10 cellular contexts compared by ENCODE assay signal in genomic region chr5:181051841-181052525, GRCh38. TPM values are rescaled to one million over a fixed set of nuclear protein-coding genes. Genes with fewer than 3 reads are reported as not detected.
A peak's percentile ranks its signal among the peaks of the same experiment; 100 is the strongest.
DNase-seq lines count a peak whose midpoint lies in the region; ATAC-seq, FAIRE-seq and TF ChIP-seq lines count a peak whose summit lies in the region.
"Had no signal": no experiment of that assay in that cellular context is flagged by ENCODE, and none has a peak within 500 bp of the region (broad histone marks: within the 10 kb centered on the region; RNA-seq: fewer than 3 reads in every experiment).

No MANE protein-coding gene starts in this region.

- intact Hi-C loops in activated CD4-positive, alpha-beta T cell treated with anti-CD3 and anti-CD28 coated beads, Interleukin-2, amount 10 ng/mL, durations not matched to agents 24 days and 14 days (cut with micrococcal nuclease), result loop anchor here (5.0 kb wide), 2 partner anchors 115 to 270 kb away; no protein-coding TSS in a partner anchor

- H4K91ac ChIP-seq in H1 (replicated peaks; ENCODE audit: insufficient read length, low read length), result no peak overlapping the region

- H3K4me2 ChIP-seq in OCI-LY1 (ENCODE audit: low read length), result peak overlapping the region; percentile 88
- peak overlapping the region; percentile 95 to 100 for H3K4me2 ChIP-seq in H1 (ENCODE audit: insufficient read depth in 1 of 2, low read depth in 2 of 2, low read length in 2 of 2)

- peaks cover 11% of the 10 kb centered on the region for H3K4me1 Mint-ChIP-seq in activated CD4-positive, alpha-beta T cell treated with anti-CD3 and anti-CD28 coated beads, Interleukin-2, amount 10 ng/mL, durations not matched to agents 24 days and 14 days
- peaks cover 21% of the 10 kb centered on the region for H3K4me1 Mint-ChIP-seq in stimulated activated effector memory CD8-positive, alpha-beta T cell treated with anti-CD3 and anti-CD28 coated beads, Interleukin-12 subunit alpha, Interleukin-12 subunit beta, amount 100 ng/mL, for 72 hours

- 48% methylated on average over 16 of the region's 16 CpGs; no CpG with 5 or more reads in 1 of the 2 experiments for WGBS in H1 (ENCODE audit: extremely low coverage in 1 of 2, insufficient coverage in 1 of 2, insufficient read length in 1 of 2, insufficient replicate concordance in 2 of 2, low coverage in 1 of 2, low lambda C conversion rate in 2 of 2, missing lambda C conversion rate in 1 of 2), 2 experiments

- no peak overlapping the region for H4K5ac ChIP-seq in H1 (ENCODE audit: insufficient read length, low read depth, low read length)

- H4K20me1 ChIP-seq in OCI-LY1 (ENCODE audit: insufficient read depth, low read length) (no peaks in the 10 kb centered on the region), H1 (replicated peaks in 1 of 2; ENCODE audit: control insufficient read depth in 1 of 2, insufficient read depth in 2 of 2, low read length in 2 of 2) (peaks cover 2 to 4% of the 10 kb centered on the region in 2 experiments)

- peak overlapping the region; percentile 96 for H3K27ac ChIP-seq in OCI-LY1 (ENCODE audit: low read depth, low read length, poor library complexity, severe bottlenecking)
- no peak overlapping the region for H3K27ac ChIP-seq in H1 (ENCODE audit: low read depth, low read length)
- H3K27ac ChIP-seq: gastroesophageal sphincter, tibial nerve had no signal

- peaks cover 2% of the 10 kb centered on the region for H3K36me3 Mint-ChIP-seq in activated CD4-positive, alpha-beta T cell treated with anti-CD3 and anti-CD28 coated beads, Interleukin-2, amount 10 ng/mL, durations not matched to agents 24 days and 14 days (ENCODE audit: low read depth)
- peaks cover 5% of the 10 kb centered on the region for H3K36me3 Mint-ChIP-seq in stimulated activated effector memory CD8-positive, alpha-beta T cell treated with anti-CD3 and anti-CD28 coated beads, Interleukin-12 subunit alpha, Interleukin-12 subunit beta, amount 100 ng/mL, for 72 hours

- peaks cover 67% of the 10 kb centered on the region for H3K4me1 ChIP-seq in OCI-LY1 (ENCODE audit: insufficient read depth, low read length, severe bottlenecking)
- peaks cover 3 to 16% (median 9%) of the 10 kb centered on the region in 4 experiments; a peak in 6 of 7 replicates for H3K4me1 ChIP-seq in H1 (replicated peaks in 1 of 4; ENCODE audit: control insufficient read depth in 3 of 4, insufficient read depth in 4 of 4, low read length in 3 of 4)

- POLR2A ChIA-PET in H1 (lab: Charles Lee; ENCODE audit: partially characterized antibody), result no interaction called here

- no peak overlapping the region for H2BK5ac ChIP-seq in H1 (ENCODE audit: low read depth, low read length)

- peak overlapping the region; percentile 67 for H3K4me3 Mint-ChIP-seq in activated CD4-positive, alpha-beta T cell treated with anti-CD3 and anti-CD28 coated beads, Interleukin-2, amount 10 ng/mL, durations not matched to agents 24 days and 14 days
- H3K4me3 Mint-ChIP-seq in stimulated activated effector memory CD8-positive, alpha-beta T cell treated with anti-CD3 and anti-CD28 coated beads, Interleukin-12 subunit alpha, Interleukin-12 subunit beta, amount 100 ng/mL, for 72 hours, result peak overlapping the region; percentile 54

- peak overlapping the region; percentile 85 for H3K4me3 ChIP-seq in OCI-LY1 (ENCODE audit: low read depth, low read length, poor library complexity, severe bottlenecking)
- H3K4me3 ChIP-seq in H1 (ENCODE audit: extremely low read depth in 1 of 4, insufficient read depth in 2 of 4, low read depth in 3 of 4, low read length in 4 of 4), result peak overlapping the region; percentile 38 to 85 (median 62)

- H3K14ac ChIP-seq in H1 (ENCODE audit: insufficient read length), result no peak overlapping the region

- H2AFZ ChIP-seq in OCI-LY1 (ENCODE audit: low read length) (no peak overlapping the region; the same call in 1 of the 2 replicates), H1 (ENCODE audit: low read length) (no peak overlapping the region)

- H3K56ac ChIP-seq in H1 (replicated peaks; ENCODE audit: insufficient read length, low read depth, low read length), result no peak overlapping the region

- H2AK5ac ChIP-seq in H1 (ENCODE audit: low read depth, low read length), result no peak overlapping the region

- no peak for ATAC-seq in stimulated activated effector memory CD8-positive, alpha-beta T cell treated with anti-CD3 and anti-CD28 coated beads, Interleukin-12 subunit alpha, Interleukin-12 subunit beta, amount 100 ng/mL, for 72 hours

- DNase-seq in activated CD4-positive, alpha-beta T cell treated with anti-CD3 and anti-CD28 coated beads, Interleukin-2, amount 10 ng/mL, durations not matched to agents 24 days and 14 days, result no peak
- no peak for DNase-seq in activated CD4-positive, alpha-beta T cell treated with anti-CD3 and anti-CD28 coated beads for 48 hours
- DNase-seq in H1 (ENCODE audit: low read depth in 1 of 2, low spot score in 2 of 2), result no peak
- no peak for DNase-seq in stimulated activated effector memory CD8-positive, alpha-beta T cell treated with anti-CD3 and anti-CD28 coated beads, Interleukin-12 subunit alpha, Interleukin-12 subunit beta, amount 100 ng/mL, for 72 hours (ENCODE audit: low spot score in 2 of 2)
- no peak for DNase-seq in activated effector memory CD4-positive, alpha-beta T cell treated with anti-CD3 and anti-CD28 coated beads, Interleukin-2, amount 50 U/mL, for 16 hours
- no peak for DNase-seq in H54 (ENCODE audit: insufficient read length, low spot score)
- DNase-seq in SIG-M5 treated with dmso at 0.1 percent for 504 hours (lab: John Stamatoyannopoulos, UW; ENCODE audit: unreplicated experiment), result no peak

- H3K23me2 ChIP-seq in H1 (ENCODE audit: low read depth, low read length), result peaks cover 10% of the 10 kb centered on the region; the same call in 1 of the 2 replicates

- no peaks in the 10 kb centered on the region for H3K79me1 ChIP-seq in H1 (ENCODE audit: low read depth, low read length)

- H3K9ac ChIP-seq in OCI-LY1 (ENCODE audit: low read length), result peak overlapping the region; percentile 82
- no peak overlapping the region for H3K9ac ChIP-seq in H1 (replicated peaks in 1 of 4; ENCODE audit: extremely low read depth in 1 of 4, low read depth in 3 of 4, low read length in 3 of 4)

- H2BK15ac ChIP-seq in H1 (ENCODE audit: low read length), result no peak overlapping the region

- H2BK12ac ChIP-seq in H1 (ENCODE audit: low read depth, low read length), result no peak overlapping the region

- TF ChIP-seq RAD21 in H1 (IDR thresholded peaks at IDR 0.05 in 1 of 2, conservative IDR thresholded peaks at IDR 0.05 in 1 of 2; ENCODE audit: low read depth in 2 of 2, low read length in 2 of 2), result 0 out of 4 replicates have a peak, but pooled peaks of 1 of the 2 experiments have one; percentile 4

- H3K36me3 ChIP-seq in OCI-LY1 (ENCODE audit: insufficient read depth, low read length) (peaks cover 20% of the 10 kb centered on the region; the same call in 1 of the 2 replicates), H1 (ENCODE audit: control insufficient read depth in 2 of 4, insufficient read depth in 4 of 4, low read length in 3 of 4) (no peaks in the 10 kb centered on the region; a peak in 1 of 8 replicates)
- H3K36me3 ChIP-seq: gastroesophageal sphincter, tibial nerve had no signal

- H3K9me3 ChIP-seq in OCI-LY1 (ENCODE audit: low read length) (no peaks in the 10 kb centered on the region), H1 (ENCODE audit: insufficient read depth in 2 of 2, low read depth in 1 of 2, low read length in 1 of 2) (peaks cover 0 to 3% of the 10 kb centered on the region in 2 experiments; a peak in 1 of 4 replicates)
- H3K9me3 ChIP-seq: gastroesophageal sphincter, tibial nerve had no signal

- no peak overlapping the region for H2BK120ac ChIP-seq in H1 (replicated peaks; ENCODE audit: low read depth, low read length)

- H3K18ac ChIP-seq in H1 (ENCODE audit: extremely low read depth, low read length), result no peak overlapping the region

- TF ChIP-seq POLR2A in H1 (IDR thresholded peaks at IDR 0.05; ENCODE audit: control extremely low read depth in 1 of 2, low read depth in 2 of 2, low read length in 2 of 2), result no peak
- TF ChIP-seq POLR2A in H54 (IDR thresholded peaks at IDR 0.05; ENCODE audit: low read depth, low read length), result no peak

- no peak overlapping the region for H2BK20ac ChIP-seq in H1 (ENCODE audit: low read length)

- peaks cover 59% of the 10 kb centered on the region for H3K27me3 Mint-ChIP-seq in activated CD4-positive, alpha-beta T cell treated with anti-CD3 and anti-CD28 coated beads, Interleukin-2, amount 10 ng/mL, durations not matched to agents 24 days and 14 days

- H3K23ac ChIP-seq in H1 (ENCODE audit: insufficient read length), result no peak overlapping the region

- H3K79me2 ChIP-seq in OCI-LY1 (ENCODE audit: insufficient read depth, low read length) (no peaks in the 10 kb centered on the region), H1 (ENCODE audit: control insufficient read depth in 1 of 2, insufficient read depth in 2 of 2, low read length in 2 of 2) (no peaks in the 10 kb centered on the region)

- TF ChIP-seq CTCF in OCI-LY1 (IDR thresholded peaks at IDR 0.05; ENCODE audit: low read length), result no peak
- no peak for TF ChIP-seq CTCF in H1 (IDR thresholded peaks at IDR 0.05; ENCODE audit: control extremely low read depth in 1 of 3, insufficient read depth in 1 of 3, low read depth in 1 of 3, low read length in 3 of 3)

- H3K27ac Mint-ChIP-seq in activated CD4-positive, alpha-beta T cell treated with anti-CD3 and anti-CD28 coated beads, Interleukin-2, amount 10 ng/mL, durations not matched to agents 24 days and 14 days, result peak overlapping the region; percentile 22
- H3K27ac Mint-ChIP-seq in stimulated activated effector memory CD8-positive, alpha-beta T cell treated with anti-CD3 and anti-CD28 coated beads, Interleukin-12 subunit alpha, Interleukin-12 subunit beta, amount 100 ng/mL, for 72 hours, result no peak overlapping the region

- H3F3A ChIP-seq in OCI-LY1 (ENCODE audit: insufficient read depth, low read length), result no peaks in the 10 kb centered on the region

- FAIRE-seq in H1 (lab: Jason Lieb, UNC) (no peak), H54 (lab: Jason Lieb, UNC) (no peak)

- no peaks in the 10 kb centered on the region for H3K9me2 ChIP-seq in OCI-LY1 (ENCODE audit: low read depth, low read length)

- H4K8ac ChIP-seq in H1 (ENCODE audit: extremely low read depth, insufficient read depth, low read length), result no peak overlapping the region

- no peak overlapping the region for H3K4ac ChIP-seq in H1 (replicated peaks; ENCODE audit: insufficient read length, low read depth, low read length)

- H3K9me3 Mint-ChIP-seq in activated CD4-positive, alpha-beta T cell treated with anti-CD3 and anti-CD28 coated beads, Interleukin-2, amount 10 ng/mL, durations not matched to agents 24 days and 14 days, result peaks cover 5% of the 10 kb centered on the region
- no peaks in the 10 kb centered on the region for H3K9me3 Mint-ChIP-seq in stimulated activated effector memory CD8-positive, alpha-beta T cell treated with anti-CD3 and anti-CD28 coated beads, Interleukin-12 subunit alpha, Interleukin-12 subunit beta, amount 100 ng/mL, for 72 hours

- no peaks in the 10 kb centered on the region for H3K27me3 ChIP-seq in OCI-LY1 (ENCODE audit: insufficient read depth, low read length)
- peaks cover 41 to 74% (median 61%) of the 10 kb centered on the region in 4 experiments for H3K27me3 ChIP-seq in H1 (replicated peaks in 1 of 4; ENCODE audit: control insufficient read depth in 3 of 4, extremely low read depth in 1 of 4, insufficient read depth in 3 of 4, low read length in 3 of 4)

- CTCF ChIA-PET in H1 (lab: Charles Lee; ENCODE audit: partially characterized antibody), result interaction anchor here (0.5 to 0.8 kb wide), 2 partner anchors 36 to 110 kb away, joined by 3 to 5 read pairs; no protein-coding TSS in a partner anchor

- no peak for TF ChIP-seq EP300 in H1 (IDR thresholded peaks at IDR 0.05; ENCODE audit: borderline replicate concordance in 1 of 2, low read depth in 2 of 2, low read length in 2 of 2)

RNA-seq across cellular contexts. Expression of gene BTNL9, which starts 11.9 kb away (rescaled TPM):
- 0.23 TPM in 1 of 2 replicates, not detected in the other for total RNA-seq in activated CD4-positive, alpha-beta T cell treated with anti-CD3 and anti-CD28 coated beads, Interleukin-2, amount 10 ng/mL, durations not matched to agents 24 days and 14 days
- 0.65 and 0.89 TPM in 2 replicates for total RNA-seq in H1 (2021; fragmentation: NEBNext Ultra II Directional; extraction: Animal tissue kit (Norgen Biotek cat#: 25700))
- polyA plus RNA-seq in H1 (2011; rRNA removed), result 0.23 and 0.46 TPM in 2 replicates
- polyA plus RNA-seq in H1 (2011; cell fraction: cytosol; rRNA removed), result 0.62 TPM
- polyA plus RNA-seq in H1 (2011; cell fraction: nucleus; rRNA removed), result 0.97 TPM
- polyA plus RNA-seq in H1 (2012, experiment 1 of 2), result 0.56 to 1.2 TPM (median 0.60 TPM) in 3 of 4 replicates, not detected in the other
- polyA plus RNA-seq in H1 (2012, experiment 2 of 2), result 0.08 TPM
- polyA plus RNA-seq in H1 (2013, experiment 1 of 2), result 0.73 TPM
- 1.3 TPM for polyA plus RNA-seq in H1 (2013, experiment 2 of 2)
- polyA minus RNA-seq in H1 (2011; rRNA and poly(A)+ RNA removed), result 0.03 and 0.07 TPM in 2 replicates
- polyA minus RNA-seq in H1 (2011; cell fraction: cytosol; rRNA and poly(A)+ RNA removed), result not detected
- polyA minus RNA-seq in H1 (2011; cell fraction: nucleus; rRNA and poly(A)+ RNA removed), result 0.70 TPM
